13 cellular contexts compared by ENCODE assay signal in genomic region chr12:7433276-7433822, GRCh38. TPM values are rescaled to one million over a fixed set of nuclear protein-coding genes. Genes with fewer than 3 reads are reported as not detected.
A peak's percentile ranks its signal among the peaks of the same experiment; 100 is the strongest.
DNase-seq lines count a peak whose midpoint lies in the region; ATAC-seq and TF ChIP-seq lines count a peak whose summit lies in the region.
"Had no signal": no experiment of that assay in that cellular context is flagged by ENCODE, and none has a peak within 500 bp of the region (broad histone marks: within the 10 kb centered on the region; RNA-seq: fewer than 3 reads in every experiment).

No MANE protein-coding gene starts in this region.

- peak; percentile 70 for DNase-seq in AG10803 (ENCODE audit: low read depth)
- peak; percentile 84 for DNase-seq in IMR-90
- peak; percentile 74 for DNase-seq in astrocyte of the spinal cord (ENCODE audit: low read depth, low spot score)
- peak; percentile 93 for DNase-seq in lung microvascular endothelial cell (ENCODE audit: low read depth in 2 of 2)
- DNase-seq in spleen = no peak
- no peak for DNase-seq in NCI-H2107 (lab: John Stamatoyannopoulos, UW)
- DNase-seq in stomach = no peak
- DNase-seq: CD8-positive, alpha-beta memory T cell; hippocampal formation; lower lobe of right lung; NCI-H446; occipital lobe had no signal

- peak overlapping the region; percentile 74; the same call in 1 of the 2 replicates for H3K56ac ChIP-seq in IMR-90 (ENCODE audit: extremely low read depth, insufficient read depth, low read length)

- H3K4ac ChIP-seq in IMR-90 (ENCODE audit: low read depth, low read length) = peak overlapping the region; percentile 97

- peak overlapping the region; percentile 22 to 100; a peak in 3 of 4 replicates for H4K8ac ChIP-seq in IMR-90 (ENCODE audit: low read depth in 2 of 2, low read length in 2 of 2)

- H3K18ac ChIP-seq in IMR-90 (ENCODE audit: low read depth, low read length) = peak overlapping the region; percentile 91; the same call in 1 of the 2 replicates

- intact Hi-C loops in IMR-90 (cut with micrococcal nuclease) (no loop called here), spleen (cut with DNase I; ENCODE audit: low total_unique reads) (no loop called here), stomach (cut with DNase I; ENCODE audit: low total_unique reads) (no loop called here)

- peak overlapping the region; percentile 100 for H2BK20ac ChIP-seq in IMR-90 (ENCODE audit: low read depth, low read length)

- dilution Hi-C loops in IMR-90 (cut with HindIII; ENCODE audit: low sequenced_read_pairs, unreplicated experiment) = no loop called here

- peaks cover 3% of the 10 kb centered on the region; the same call in 1 of the 2 replicates for H3K4me1 ChIP-seq in IMR-90 (ENCODE audit: control insufficient read depth, insufficient read depth, low read length)
- H3K4me1 ChIP-seq in spleen = no peaks in the 10 kb centered on the region
- no peaks in the 10 kb centered on the region for H3K4me1 ChIP-seq in stomach
- H3K4me1 ChIP-seq: lower lobe of right lung had no signal

- no peak for TF ChIP-seq CTCF in AG10803 (conservative IDR thresholded peaks at IDR 0.05; ENCODE audit: low read length)
- no peak for TF ChIP-seq CTCF in IMR-90 (conservative IDR thresholded peaks at IDR 0.05; ENCODE audit: low read depth, low read length)
- TF ChIP-seq CTCF in astrocyte of the spinal cord (IDR thresholded peaks at IDR 0.05; ENCODE audit: low read depth, low read length) = no peak
- TF ChIP-seq CTCF in spleen (IDR thresholded peaks at IDR 0.05 in 8 of 11, conservative IDR thresholded peaks at IDR 0.05 in 3 of 11) = no peak
- no peak for TF ChIP-seq CTCF in stomach (IDR thresholded peaks at IDR 0.05)

- peak overlapping the region; percentile 41; the same call in 1 of the 2 replicates for H3K4me2 ChIP-seq in IMR-90 (ENCODE audit: low read depth, low read length)

- WGBS in IMR-90 (ENCODE audit: extremely low coverage in 2 of 2, insufficient read length in 1 of 2), 2 experiments = 28% methylated on average over 5 of the region's 6 CpGs; no CpG with 5 or more reads in 1 of the 2 experiments
- WGBS in spleen, 5 donors = 77 to 89% (median 83%) methylated on average over 6 of the region's 6 CpGs
- 69 to 81% (median 78%) methylated on average over 6 of the region's 6 CpGs for WGBS in stomach, 5 donors

- in situ Hi-C loops in IMR-90 (cut with MboI; ENCODE audit: low sequenced_read_pairs) (no loop called here), astrocyte of the spinal cord (cut with HindIII; ENCODE audit: low sequenced_read_pairs) (no loop called here)

- peak overlapping the region; percentile 89 for H4K91ac ChIP-seq in IMR-90 (ENCODE audit: insufficient read depth, low read depth, low read length)

- peak overlapping the region; percentile 97; the same call in 1 of the 2 replicates for H2AK5ac ChIP-seq in IMR-90 (ENCODE audit: low read depth, low read length)

- H3K9ac ChIP-seq in IMR-90 (ENCODE audit: low read depth, low read length) = no peak overlapping the region

- BruUV-seq in IMR-90 (replicated peaks; lab: Mats Ljungman, UMichigan) = no TSS peak

- peak overlapping the region; percentile 97 for H2AFZ ChIP-seq in IMR-90 (replicated peaks; ENCODE audit: low read length, poor library complexity)

- TF ChIP-seq POLR2A in IMR-90 (IDR thresholded peaks at IDR 0.05; ENCODE audit: low read depth, low read length) (no peak), spleen (IDR thresholded peaks at IDR 0.05) (no peak), stomach (IDR thresholded peaks at IDR 0.05) (no peak)

- CTCF ChIA-PET in IMR-90 (lab: Yijun Ruan, JAX) = interaction anchor here (0.7 to 1.1 kb wide), 3 partner anchors 10 to 279 kb away, joined by 3 to 7 read pairs (median 3); no protein-coding TSS in a partner anchor

- peak overlapping the region; percentile 99 for H2BK120ac ChIP-seq in IMR-90 (ENCODE audit: low read depth, low read length)

- H3K23ac ChIP-seq in IMR-90 (ENCODE audit: low read depth, low read length) = peak overlapping the region; percentile 96

- H3K27ac ChIP-seq in IMR-90 (ENCODE audit: insufficient read depth, low read length) (peak overlapping the region; percentile 93), spleen (no peak overlapping the region), stomach (no peak overlapping the region)
- H3K27ac ChIP-seq: lower lobe of right lung had no signal

- H3K27me3 ChIP-seq in IMR-90 (ENCODE audit: control insufficient read depth, insufficient read depth, low read length) (no peaks in the 10 kb centered on the region), spleen (replicated peaks in 1 of 7) (peaks cover 0 to 13% (median 0%) of the 10 kb centered on the region in 7 donors), stomach (peaks cover 0 to 4% (median 0%) of the 10 kb centered on the region in 3 donors)

- H3K14ac ChIP-seq in IMR-90 (replicated peaks; ENCODE audit: low read depth, low read length) = peak overlapping the region; percentile 97

- no peak overlapping the region for H3K4me3 ChIP-seq in AG10803 (ENCODE audit: low read length)
- H3K4me3 ChIP-seq in IMR-90 (ENCODE audit: insufficient read depth, low read depth, low read length) = no peak overlapping the region
- H3K4me3 ChIP-seq in astrocyte of the spinal cord (ENCODE audit: low read depth, low read length) = no peak overlapping the region
- no peak overlapping the region for H3K4me3 ChIP-seq in spleen
- no peak overlapping the region for H3K4me3 ChIP-seq in stomach
- H3K4me3 ChIP-seq: lower lobe of right lung had no signal

- peak overlapping the region; percentile 95; the same call in 2 of the 3 replicates for H2BK15ac ChIP-seq in IMR-90 (ENCODE audit: low read depth, low read length)

- no peak for TF ChIP-seq RAD21 in IMR-90 (IDR thresholded peaks at IDR 0.05; ENCODE audit: low read length)

- H3K79me1 ChIP-seq in IMR-90 (ENCODE audit: low read depth in 1 of 2, low read length in 2 of 2) = no peaks in the 10 kb centered on the region

- H3K9me1 ChIP-seq in IMR-90 (ENCODE audit: insufficient read depth, low read length) = no peaks in the 10 kb centered on the region; the same call in 1 of the 2 replicates

- ATAC-seq in IMR-90 (ENCODE audit: low read depth) (peak; percentile 48), HG02885 (IDR thresholded peaks at IDR 0.05; ENCODE audit: poor library complexity, unreplicated experiment) (no peak)
- ATAC-seq: lower lobe of right lung had no signal

- H3K36me3 ChIP-seq in IMR-90 (ENCODE audit: control insufficient read depth, insufficient read depth, low read length) (no peaks in the 10 kb centered on the region), spleen (no peaks in the 10 kb centered on the region), stomach (no peaks in the 10 kb centered on the region)
- H3K36me3 ChIP-seq: lower lobe of right lung had no signal

- H2BK5ac ChIP-seq in IMR-90 (ENCODE audit: low read depth, low read length, poor library complexity, severe bottlenecking) = peak overlapping the region; percentile 100

- H2AK9ac ChIP-seq in IMR-90 (replicated peaks; ENCODE audit: low read depth, low read length, poor library complexity) = peak overlapping the region; percentile 97

- POLR2A ChIA-PET in IMR-90 (lab: Charles Lee; ENCODE audit: unreplicated experiment) = interaction anchor here (0.6 kb wide), 1 partner anchor 111 kb away, joined by 3 read pairs; no protein-coding TSS in a partner anchor

- H3K9me3 ChIP-seq in IMR-90 (ENCODE audit: control insufficient read depth, insufficient read depth, low read length) (no peaks in the 10 kb centered on the region), spleen (no peaks in the 10 kb centered on the region), stomach (no peaks in the 10 kb centered on the region)
- H3K9me3 ChIP-seq: lower lobe of right lung had no signal

- no peaks in the 10 kb centered on the region for H4K20me1 ChIP-seq in IMR-90 (ENCODE audit: insufficient read depth, low read length)

- TF ChIP-seq EP300 in stomach (IDR thresholded peaks at IDR 0.05) = no peak

- peak overlapping the region; percentile 63; the same call in 1 of the 2 replicates for H4K5ac ChIP-seq in IMR-90 (ENCODE audit: low read depth, low read length)

TF ChIP-seq in IMR-90, 13 proteins besides CTCF, POLR2A, EP300 and RAD21:
- TF ChIP-seq CEBPB (IDR thresholded peaks at IDR 0.05; ENCODE audit: low read depth, low read length) (peak; percentile 15; the same call in 1 of the 2 replicates), RFX5 (IDR thresholded peaks at IDR 0.05; ENCODE audit: low read depth, low read length) (no peak), MAFK (IDR thresholded peaks at IDR 0.05; ENCODE audit: low read depth, low read length) (no peak), BHLHE40 (IDR thresholded peaks at IDR 0.05; ENCODE audit: low read depth, low read length) (no peak), FOS (IDR thresholded peaks at IDR 0.05; ENCODE audit: low read depth, low read length) (peak; percentile 89)

RNA-seq across cellular contexts. Expression of gene CD163L1, which starts 10.6 kb away (rescaled TPM):
- total RNA-seq in IMR-90 (2012; rRNA removed) = 1.4 and 1.6 TPM in 2 replicates
- polyA plus RNA-seq in IMR-90 (2012; rRNA removed) = 0.50 and 0.53 TPM in 2 replicates
- polyA plus RNA-seq in IMR-90 (2012; cell fraction: cytosol; rRNA removed) = 0.21 and 0.96 TPM in 2 replicates
- polyA plus RNA-seq in IMR-90 (2012; cell fraction: nucleus; rRNA removed; ENCODE audit: low replicate concordance) = 0.22 and 0.73 TPM in 2 replicates
- 3.2 and 10.2 TPM in 2 replicates for total RNA-seq in lung microvascular endothelial cell
- total RNA-seq in spleen = 100 to 1,000 TPM in 4 of 7 donors, 10 to 100 TPM in 3; 61.2 to 192 (median 103) TPM
- 10 to 100 TPM; 11.7 to 25.3 (median 14.5) TPM for polyA plus RNA-seq in spleen
- 10 to 100 TPM in 2 of 5 donors, 1 to 10 TPM in 2, under 1 TPM in 1; 0.58 to 99.5 (median 8.3) TPM for total RNA-seq in stomach
- 1 to 10 TPM in 2 of 3 donors, under 1 TPM in 1; 0.75 to 3.5 (median 1.8) TPM for polyA plus RNA-seq in stomach
- polyA plus RNA-seq: CD8-positive, alpha-beta memory T cell had no signal

Comparison
In these comparisons a context has a peak if more than half of its experiments do, and no peak if none do; other contexts are left out.
1. DNase-seq: peak in AG10803 (single experiment), IMR-90 (single experiment), astrocyte of the spinal cord (single experiment) and lung microvascular endothelial cell (2 of 2); none in spleen (single experiment), NCI-H2107 (single experiment) and stomach (single experiment).